ENCODE assay signal across 10 cellular contexts in genomic region chr1:26237230-26237966, GRCh38. TPM values are rescaled to one million over a fixed set of nuclear protein-coding genes. Genes with fewer than 3 reads are reported as not detected.
DNase-seq lines count a peak whose midpoint lies in the region; ATAC-seq, FAIRE-seq and TF ChIP-seq lines count a peak whose summit lies in the region.
"Had no signal": no experiment of that assay in that cellular context is flagged by ENCODE, and none has a peak within 500 bp of the region (broad histone marks: within the 10 kb centered on the region; RNA-seq: fewer than 3 reads in every experiment).

No MANE protein-coding gene starts in this region.

- no peak for TF ChIP-seq CTCF in AG10803 (conservative IDR thresholded peaks at IDR 0.05; ENCODE audit: low read length)
- no peak for TF ChIP-seq CTCF in SK-N-SH (IDR thresholded peaks at IDR 0.05)
- no peak for TF ChIP-seq CTCF in kidney (IDR thresholded peaks at IDR 0.05; ENCODE audit: borderline replicate concordance, extremely low read depth, insufficient read depth)

- no peak for TF ChIP-seq EP300 in SK-N-SH (IDR thresholded peaks at IDR 0.05; ENCODE audit: borderline replicate concordance in 1 of 2, low read depth in 1 of 2, low read length in 1 of 2)

- peak overlapping the region; percentile 26; the same call in 1 of the 2 replicates for H2AFZ ChIP-seq in SK-N-SH (ENCODE audit: low read depth)

- CTCF ChIA-PET in SK-N-SH (lab: Yijun Ruan, JAX), result interaction anchor here (0.9 to 2.2 kb wide), 3 partner anchors 23 to 84 kb away, joined by 3 to 10 read pairs (median 5); partner anchors contain the start of gene ZNF593

- H3K4me1 ChIP-seq in SK-N-SH (ENCODE audit: control insufficient read depth in 1 of 2, insufficient read depth in 2 of 2, low read depth in 1 of 2, low read length in 1 of 2), result peaks cover 6 to 21% of the 10 kb centered on the region in 2 experiments; a peak in 2 of 4 replicates
- H3K4me1 ChIP-seq in kidney (ENCODE audit: control insufficient read depth in 1 of 2, insufficient read depth in 1 of 2, low read depth in 1 of 2, low read length in 2 of 2), result peaks cover 4 to 8% of the 10 kb centered on the region in 2 donors

- H3K9me2 ChIP-seq in SK-N-SH, result no peaks in the 10 kb centered on the region

- intact Hi-C loops in kidney (cut with DNase I), result no loop called here

- H3K4me2 ChIP-seq in SK-N-SH, result no peak overlapping the region

- TF ChIP-seq RAD21 in SK-N-SH (IDR thresholded peaks at IDR 0.05; ENCODE audit: low read length), result no peak

- ATAC-seq in HG02852 (IDR thresholded peaks at IDR 0.05; ENCODE audit: unreplicated experiment) (no peak), HG02588 (IDR thresholded peaks at IDR 0.05; ENCODE audit: unreplicated experiment) (no peak)

- peak overlapping the region in 1 of 2 experiments; percentile 0; a peak in 1 of 4 replicates for H3K27ac ChIP-seq in SK-N-SH (ENCODE audit: low read depth in 2 of 2, low read length in 1 of 2)
- no peak overlapping the region for H3K27ac ChIP-seq in kidney (ENCODE audit: low read depth in 2 of 2, low read length in 2 of 2)

- H3K4me3 ChIP-seq in AG10803 (ENCODE audit: low read length), result no peak overlapping the region
- no peak overlapping the region for H3K4me3 ChIP-seq in SK-N-SH (ENCODE audit: low read depth in 2 of 2, low read length in 1 of 2)
- H3K4me3 ChIP-seq in kidney (ENCODE audit: low read length in 2 of 2), result no peak overlapping the region

- H3K79me2 ChIP-seq in SK-N-SH (ENCODE audit: insufficient read depth), result peaks cover 74% of the 10 kb centered on the region

- no peaks in the 10 kb centered on the region for H4K20me1 ChIP-seq in SK-N-SH (ENCODE audit: insufficient read depth)

- POLR2A ChIA-PET in SK-N-SH (lab: Yijun Ruan, JAX), result no interaction called here

- DNase-seq in AG10803 (ENCODE audit: low read depth) (peak; percentile 5), GM12892 (ENCODE audit: insufficient read length) (no peak), SK-N-SH (no peak), erythroblast (lab: John Stamatoyannopoulos, UW) (peak; percentile 75 to 82), kidney (no peak), AG20443 (ENCODE audit: low spot score) (no peak)
- DNase-seq: activated CD4-positive, alpha-beta T cell treated with anti-CD3 and anti-CD28 coated beads, Interleukin-2, amount 10 ng/mL, durations not matched to agents 7 days and 5 days; NCI-H1436 treated with DMSO at 0.1 percent for 48 hours had no signal

- peaks cover 14% of the 10 kb centered on the region for H3F3A ChIP-seq in SK-N-SH (replicated peaks; ENCODE audit: insufficient read depth)

- H3K36me3 ChIP-seq in SK-N-SH (replicated peaks in 1 of 2; ENCODE audit: control insufficient read depth in 1 of 2, insufficient read depth in 2 of 2, low read length in 1 of 2), result no peaks in the 10 kb centered on the region
- H3K36me3 ChIP-seq in kidney (ENCODE audit: control insufficient read depth in 1 of 2, insufficient read depth in 2 of 2, low read length in 2 of 2), result no peaks in the 10 kb centered on the region

- H3K9me3 ChIP-seq in SK-N-SH, result no peaks in the 10 kb centered on the region
- no peaks in the 10 kb centered on the region for H3K9me3 ChIP-seq in kidney (ENCODE audit: control insufficient read depth in 1 of 2, low read length in 2 of 2)

- H3K27me3 ChIP-seq in SK-N-SH (ENCODE audit: insufficient read depth), result no peaks in the 10 kb centered on the region

- WGBS in SK-N-SH (ENCODE audit: low lambda C conversion rate), result 77% methylated on average over 6 of the region's 6 CpGs

- no peak for TF ChIP-seq POLR2A in GM12892 (IDR thresholded peaks at IDR 0.05; ENCODE audit: low read depth, low read length)
- no peak for TF ChIP-seq POLR2A in erythroblast (IDR thresholded peaks at IDR 0.05; ENCODE audit: low read length)

- FAIRE-seq in GM12892 (lab: Jason Lieb, UNC) (peak; percentile 81), kidney (lab: Jason Lieb, UNC) (no peak)

- no peak overlapping the region for H3K9ac ChIP-seq in SK-N-SH
- no peak overlapping the region for H3K9ac ChIP-seq in kidney (ENCODE audit: low read length in 2 of 2)

TF ChIP-seq in SK-N-SH, 30 proteins besides CTCF, POLR2A, EP300 and RAD21:
- no peak for TF ChIP-seq ELF1 (IDR thresholded peaks at IDR 0.05)
- no peak for TF ChIP-seq RCOR1 (IDR thresholded peaks at IDR 0.05; ENCODE audit: low read length)
- TF ChIP-seq ZBTB33 (IDR thresholded peaks at IDR 0.05; ENCODE audit: borderline replicate concordance, low read depth), result no peak
- TF ChIP-seq SIN3A (IDR thresholded peaks at IDR 0.05; ENCODE audit: borderline replicate concordance, low read depth, low read length), result no peak
- no peak for TF ChIP-seq MEF2A (IDR thresholded peaks at IDR 0.05; ENCODE audit: borderline replicate concordance, low read depth)
- TF ChIP-seq NRF1 (IDR thresholded peaks at IDR 0.05; ENCODE audit: low read depth, low read length), result no peak
- TF ChIP-seq MXI1 (IDR thresholded peaks at IDR 0.05; ENCODE audit: low read depth, low read length), result no peak
- no peak for TF ChIP-seq IRF3 (IDR thresholded peaks at IDR 0.05; ENCODE audit: low read depth, low read length)
- no peak for TF ChIP-seq USF1 (IDR thresholded peaks at IDR 0.05; ENCODE audit: borderline replicate concordance, low read depth)
- no peak for TF ChIP-seq YY1 (IDR thresholded peaks at IDR 0.05; ENCODE audit: low read depth)
- TF ChIP-seq RXRA (IDR thresholded peaks at IDR 0.05; ENCODE audit: borderline replicate concordance, low read depth), result no peak
- no peak for TF ChIP-seq CHD2 (IDR thresholded peaks at IDR 0.05; ENCODE audit: low read length, partially characterized antibody)
- no peak for TF ChIP-seq NFIC (IDR thresholded peaks at IDR 0.05; ENCODE audit: borderline replicate concordance)
- no peak for TF ChIP-seq EZH2phosphoT487 (IDR thresholded peaks at IDR 0.05; ENCODE audit: borderline replicate concordance, low read depth)

RNA-seq across cellular contexts. Expression of gene CEP85, which starts 3.4 kb away (rescaled TPM):
- polyA plus RNA-seq in GM12892 (2012; ENCODE audit: missing spikeins), result 14.7 TPM
- polyA plus RNA-seq in SK-N-SH (2012; rRNA removed) (12.1 and 16.6 TPM in 2 replicates), kidney (ENCODE audit: insufficient read depth, low read depth, low replicate concordance) (8.4 TPM)
- polyA plus RNA-seq in SK-N-SH (2012; cell fraction: cytosol; rRNA removed), result 6.1 and 9.2 TPM in 2 replicates
- polyA plus RNA-seq in SK-N-SH (2012; cell fraction: nucleus; rRNA removed), result 24.1 and 38.1 TPM in 2 replicates
- total RNA-seq in kidney, result 8.5 TPM

RNA-seq across cellular contexts. Expression of gene SH3BGRL3, which starts 42.5 kb away (rescaled TPM):
- 57.0 TPM for polyA plus RNA-seq in GM12892 (2012; ENCODE audit: missing spikeins)
- polyA plus RNA-seq in SK-N-SH (2012; rRNA removed) (131 and 202 TPM in 2 replicates), kidney (ENCODE audit: insufficient read depth, low read depth, low replicate concordance) (180 TPM)
- polyA plus RNA-seq in SK-N-SH (2012; cell fraction: cytosol; rRNA removed), result 152 and 168 TPM in 2 replicates
- 42.7 and 49.7 TPM in 2 replicates for polyA plus RNA-seq in SK-N-SH (2012; cell fraction: nucleus; rRNA removed)
- total RNA-seq in kidney, result 140 TPM

RNA-seq across cellular contexts. Expression of gene CATSPER4, which starts 47.0 kb away (rescaled TPM):
- not detected for polyA plus RNA-seq in GM12892 (2012; ENCODE audit: missing spikeins)
- polyA plus RNA-seq in SK-N-SH (2012; rRNA removed), result not detected in 2 replicates
- not detected in 2 replicates for polyA plus RNA-seq in SK-N-SH (2012; cell fraction: cytosol; rRNA removed)
- polyA plus RNA-seq in SK-N-SH (2012; cell fraction: nucleus; rRNA removed), result not detected in 2 replicates
- total RNA-seq in kidney, result not detected
- not detected for polyA plus RNA-seq in kidney (ENCODE audit: insufficient read depth, low read depth, low replicate concordance)
- total RNA-seq: activated CD4-positive, alpha-beta T cell treated with anti-CD3 and anti-CD28 coated beads, Interleukin-2, amount 10 ng/mL, durations not matched to agents 7 days and 5 days had no signal

Comparison
In these comparisons a context has a peak if more than half of its experiments do, and no peak if none do; other contexts are left out.
1. DNase-seq: peak in AG10803 (single experiment) and erythroblast (2 of 2); none in GM12892 (single experiment), SK-N-SH (single experiment), kidney (single experiment) and AG20443 (single experiment).